13 cellular contexts compared by ENCODE assay signal in the genomic region with DNA sequence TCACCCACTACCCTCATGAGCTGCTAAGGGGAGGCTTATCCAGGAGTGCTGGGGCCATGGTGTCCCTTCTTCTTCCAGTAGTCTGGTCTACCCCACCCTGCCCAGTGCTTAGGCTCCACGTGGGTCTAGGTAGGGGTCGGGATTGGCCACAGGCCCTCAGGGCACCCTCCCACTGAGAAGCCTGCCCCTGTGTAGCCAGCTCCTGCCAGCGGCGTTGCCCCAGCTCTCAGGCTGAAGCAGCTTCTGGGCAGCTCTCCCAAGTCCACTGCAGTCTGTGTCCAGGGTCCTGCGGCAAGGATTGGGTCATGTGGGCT. TPM values are rescaled to one million over a fixed set of nuclear protein-coding genes. Genes with fewer than 3 reads are reported as not detected.
DNase-seq lines count a peak whose midpoint lies in the region; ATAC-seq, FAIRE-seq and TF ChIP-seq lines count a peak whose summit lies in the region.
"Had no signal": no experiment of that assay in that cellular context is flagged by ENCODE, and none has a peak within 500 bp of the region (broad histone marks: within the 10 kb centered on the region; RNA-seq: fewer than 3 reads in every experiment).

No MANE protein-coding gene starts in this region.

- H3K36me3 Mint-ChIP-seq in memory B cell = no peaks in the 10 kb centered on the region
- H3K36me3 Mint-ChIP-seq: CD8-positive, alpha-beta memory T cell; T-cell had no signal

- no peaks in the 10 kb centered on the region for H3K4me1 ChIP-seq in DOHH2 (ENCODE audit: control insufficient read depth, low read length)
- peaks cover 0 to 7% (median 2%) of the 10 kb centered on the region in 4 donors for H3K4me1 ChIP-seq in esophagus muscularis mucosa

- no peaks in the 10 kb centered on the region for H3K79me2 ChIP-seq in DOHH2 (ENCODE audit: control insufficient read depth, low read length)

- H3K36me3 ChIP-seq in DOHH2 (ENCODE audit: control insufficient read depth, low read length) (no peaks in the 10 kb centered on the region), esophagus muscularis mucosa (no peaks in the 10 kb centered on the region)
- H3K36me3 ChIP-seq: brain microvascular endothelial cell had no signal

- no peaks in the 10 kb centered on the region for H3K9me3 Mint-ChIP-seq in memory B cell
- H3K9me3 Mint-ChIP-seq: CD8-positive, alpha-beta memory T cell; T-cell had no signal

- peak; percentile 2 for TF ChIP-seq CTCF in DOHH2 (IDR thresholded peaks at IDR 0.05; ENCODE audit: low read depth, low read length, poor library complexity, severe bottlenecking)
- peak; percentile 60 for TF ChIP-seq CTCF in VCaP (conservative IDR thresholded peaks at IDR 0.05)
- no peak for TF ChIP-seq CTCF in D721Med (IDR thresholded peaks at IDR 0.05; ENCODE audit: insufficient read depth, missing control alignments)
- TF ChIP-seq CTCF in esophagus muscularis mucosa (IDR thresholded peaks at IDR 0.05) = no peak

- H3K4me1 Mint-ChIP-seq in memory B cell = peaks cover 6% of the 10 kb centered on the region
- H3K4me1 Mint-ChIP-seq: CD8-positive, alpha-beta memory T cell; T-cell had no signal

- no peak for TF ChIP-seq EP300 in esophagus muscularis mucosa (IDR thresholded peaks at IDR 0.05)

- H3K4me3 ChIP-seq in DOHH2 (ENCODE audit: low read length) = no peak overlapping the region
- no peak overlapping the region for H3K4me3 ChIP-seq in esophagus muscularis mucosa
- H3K4me3 ChIP-seq: skin epidermis had no signal

- no peak overlapping the region for H3K27ac Mint-ChIP-seq in memory B cell
- H3K27ac Mint-ChIP-seq: CD8-positive, alpha-beta memory T cell; T-cell had no signal

- no peaks in the 10 kb centered on the region for H3K9me2 ChIP-seq in DOHH2 (replicated peaks; ENCODE audit: control insufficient read depth, low read length)

- H3F3A ChIP-seq in DOHH2 (ENCODE audit: control insufficient read depth, insufficient read depth) = no peaks in the 10 kb centered on the region

- intact Hi-C loops in esophagus muscularis mucosa (cut with DNase I) = no loop called here

- H3K9me3 ChIP-seq in DOHH2 (ENCODE audit: control insufficient read depth, insufficient read depth, low read length) = no peaks in the 10 kb centered on the region
- no peaks in the 10 kb centered on the region for H3K9me3 ChIP-seq in esophagus muscularis mucosa

- FAIRE-seq in D721Med (lab: Jason Lieb, UNC) = no peak

- DNase-seq in memory B cell (ENCODE audit: low spot score in 2 of 2) = no peak
- no peak for DNase-seq in D721Med (ENCODE audit: insufficient read length, low spot score)
- no peak for DNase-seq in esophagus muscularis mucosa (ENCODE audit: extremely low spot score)
- DNase-seq: NCI-H2081 treated with DMSO at 0.1 percent for 48 hours had no signal

- H4K20me1 ChIP-seq in DOHH2 (ENCODE audit: control insufficient read depth, insufficient read depth, low read depth, low read length) = no peaks in the 10 kb centered on the region

- ATAC-seq in GM21528 (IDR thresholded peaks at IDR 0.05; ENCODE audit: low FRiP score, unreplicated experiment) (peak; percentile 26), memory B cell (ENCODE audit: low read depth) (peak; percentile 15), HG02973 (IDR thresholded peaks at IDR 0.05; ENCODE audit: unreplicated experiment) (no peak), HG03045 (IDR thresholded peaks at IDR 0.05; ENCODE audit: unreplicated experiment) (no peak)
- ATAC-seq: T-cell had no signal

- H3K27me3 ChIP-seq in DOHH2 (ENCODE audit: control insufficient read depth, low read length) (peaks cover 9% of the 10 kb centered on the region; the same call in 1 of the 2 replicates), esophagus muscularis mucosa (peaks cover 0 to 20% (median 0%) of the 10 kb centered on the region in 4 donors)

- H3K27me3 Mint-ChIP-seq in memory B cell = peaks cover 11% of the 10 kb centered on the region

- H3K4me3 Mint-ChIP-seq in memory B cell = no peak overlapping the region
- H3K4me3 Mint-ChIP-seq: CD8-positive, alpha-beta memory T cell; T-cell had no signal

- no peak overlapping the region for H3K27ac ChIP-seq in DOHH2 (ENCODE audit: low read depth, low read length)
- no peak overlapping the region for H3K27ac ChIP-seq in VCaP
- H3K27ac ChIP-seq in esophagus muscularis mucosa (replicated peaks in 1 of 4) = no peak overlapping the region
- H3K27ac ChIP-seq: brain microvascular endothelial cell, skin epidermis had no signal

- H3K4me2 ChIP-seq in DOHH2 (ENCODE audit: low read length) = no peak overlapping the region

- no peak for TF ChIP-seq POLR2A in esophagus muscularis mucosa (IDR thresholded peaks at IDR 0.05; ENCODE audit: low read depth)

- WGBS in esophagus muscularis mucosa = 40% methylated on average over 1 of the region's 5 CpGs

RNA-seq across cellular contexts. Expression of a gene that starts 24.0 kb away (rescaled TPM):
- 10 to 100 TPM; 12.8 to 19.9 (median 17.1) TPM for total RNA-seq in esophagus muscularis mucosa

Comparison
In these comparisons a context has a peak if more than half of its experiments do, and no peak if none do; other contexts are left out.
1. CTCF ChIP-seq: peak in DOHH2 (single experiment) and VCaP (single experiment); none in D721Med (single experiment) and esophagus muscularis mucosa (0 of 3).
2. ATAC-seq: peak in GM21528 (single experiment) and memory B cell (single experiment); none in HG02973 (single experiment) and HG03045 (single experiment).